In the genomic region with DNA sequence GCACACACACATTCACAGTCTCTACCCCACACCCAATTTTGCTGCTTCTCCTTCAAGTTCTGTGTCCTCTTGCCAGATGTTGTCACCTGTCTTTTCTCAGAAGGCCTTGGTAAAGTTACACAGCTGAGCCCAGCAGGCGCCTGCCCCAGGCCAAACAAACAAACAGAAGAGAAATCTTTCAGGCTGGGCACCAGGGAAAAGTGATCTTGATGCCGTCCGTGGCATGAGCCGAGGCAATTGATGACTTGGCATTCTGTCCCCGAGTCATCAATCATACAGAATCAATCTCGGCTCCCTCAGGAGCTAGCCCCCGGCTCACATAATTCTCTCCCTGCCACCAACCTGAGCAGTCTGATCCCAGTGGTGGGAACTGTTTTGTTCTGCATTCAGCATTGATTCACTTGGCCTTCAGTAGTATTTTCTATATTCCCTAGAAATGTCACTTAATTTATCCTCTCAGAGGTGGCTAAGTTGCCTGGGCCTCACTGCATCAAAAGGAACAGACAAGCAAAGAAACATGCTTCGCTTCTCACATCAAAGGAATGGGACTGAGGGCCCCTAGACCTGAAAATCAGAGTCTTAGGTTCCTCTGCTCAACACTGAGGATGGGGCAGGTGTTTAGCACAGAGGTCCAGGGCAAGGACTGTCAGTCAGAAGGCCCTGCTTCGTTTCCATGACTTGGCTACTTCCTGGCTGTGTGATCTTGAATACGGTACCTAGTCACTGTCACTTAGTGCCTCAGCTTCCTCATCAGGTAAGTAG, we compare ENCODE assay signal across 3 cellular contexts.
TF ChIP-seq lines count a peak whose summit lies in the region.

No MANE protein-coding gene starts in this region.

TF ChIP-seq in HepG2, 621 proteins besides CTCF, POLR2A, EP300 and RAD21:
- TF ChIP-seq MAFK (conservative IDR thresholded peaks at IDR 0.05 in 1 of 2, IDR thresholded peaks at IDR 0.05 in 1 of 2; ENCODE audit: low read length in 2 of 2) (peak; percentile 49; a peak in 3 of 4 replicates), NCOR1 (IDR thresholded peaks at IDR 0.05; ENCODE audit: borderline replicate concordance, low read length) (no peak), SNRNP70 (IDR thresholded peaks at IDR 0.05; ENCODE audit: low read depth, low read length) (no peak)

TF ChIP-seq in H1, 55 proteins besides CTCF, POLR2A, EP300 and RAD21:
- TF ChIP-seq SIRT6 (IDR thresholded peaks at IDR 0.05; ENCODE audit: low read length) = no peak
- peak; percentile 7; the same call in 1 of the 2 replicates for TF ChIP-seq MAFK (IDR thresholded peaks at IDR 0.05; ENCODE audit: low read depth, low read length)
- no peak for TF ChIP-seq RFX5 (IDR thresholded peaks at IDR 0.05; ENCODE audit: borderline replicate concordance, low read depth, low read length)
- TF ChIP-seq KDM5A (IDR thresholded peaks at IDR 0.05; ENCODE audit: low read length) = no peak
- no peak for TF ChIP-seq CHD1 (IDR thresholded peaks at IDR 0.05; ENCODE audit: low read depth, low read length)
- no peak for TF ChIP-seq CBX5 (IDR thresholded peaks at IDR 0.05; ENCODE audit: low read depth, low read length)
- no peak for TF ChIP-seq TAF7 (optimal IDR thresholded peaks at IDR 0.05; ENCODE audit: borderline replicate concordance, low read depth, low read length)
- TF ChIP-seq EGR1 (IDR thresholded peaks at IDR 0.05; ENCODE audit: borderline replicate concordance, low read depth, low read length) = no peak
- peak; percentile 71 for TF ChIP-seq BACH1 (IDR thresholded peaks at IDR 0.05; ENCODE audit: low read length)
- no peak for TF ChIP-seq GTF2F1 (IDR thresholded peaks at IDR 0.05; ENCODE audit: borderline replicate concordance, low read depth, low read length)

TF ChIP-seq in SK-N-SH treated with all-trans-retinoic acid at 6 μM for 48 hours, 23 proteins besides CTCF, POLR2A, EP300 and RAD21:
- TF ChIP-seq ZFP30 (CRISPR knock-in tag; IDR thresholded peaks at IDR 0.05) (no peak), ZNF8 (CRISPR knock-in tag; IDR thresholded peaks at IDR 0.05) (no peak)
TF ChIP-seq in SK-N-SH treated with all-trans-retinoic acid at 6 μM for 48 hours: peak in this region for 0.
